In the genomic region with DNA sequence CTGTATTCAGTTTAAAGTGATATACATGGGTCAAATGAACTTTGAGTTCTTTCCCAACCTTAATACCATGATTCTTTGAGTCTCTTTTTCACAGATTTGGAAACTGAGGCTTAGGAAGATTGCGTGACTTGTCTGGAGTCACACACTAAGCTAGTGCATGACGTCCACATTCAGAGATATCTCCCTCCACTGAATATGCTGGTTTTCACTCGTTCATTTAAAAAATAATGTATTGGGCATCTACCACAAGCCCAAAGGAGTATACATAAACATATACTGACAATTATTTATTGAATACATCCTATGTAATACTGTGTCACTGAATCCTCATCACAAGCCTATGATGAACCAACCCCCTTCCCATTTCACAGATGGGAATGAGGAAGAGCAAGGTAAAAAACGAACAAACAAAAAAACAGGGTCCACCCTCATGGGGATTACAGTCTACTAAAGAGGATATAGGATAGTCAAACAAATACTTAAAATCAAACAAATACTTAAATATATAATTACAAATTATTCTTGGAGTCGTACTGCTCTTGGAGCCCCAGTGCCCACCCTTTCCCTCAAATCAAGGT, we compare ENCODE assay signal across 9 cellular contexts. TPM values are rescaled to one million over a fixed set of nuclear protein-coding genes. Genes with fewer than 3 reads are reported as not detected.
A peak's percentile ranks its signal among the peaks of the same experiment; 100 is the strongest.
DNase-seq lines count a peak whose midpoint lies in the region; ATAC-seq, FAIRE-seq and TF ChIP-seq lines count a peak whose summit lies in the region.
"Had no signal": no experiment of that assay in that cellular context is flagged by ENCODE, and none has a peak within 500 bp of the region (broad histone marks: within the 10 kb centered on the region; RNA-seq: fewer than 3 reads in every experiment).

No MANE protein-coding gene starts in this region.

- H3K56ac ChIP-seq in H1 (replicated peaks; ENCODE audit: insufficient read length, low read depth, low read length): no peak overlapping the region

- H3K79me2 ChIP-seq in H1 (ENCODE audit: control insufficient read depth in 1 of 2, insufficient read depth in 2 of 2, low read length in 2 of 2): peaks cover 0 to 37% of the 10 kb centered on the region in 2 experiments; a peak in 3 of 4 replicates

- no peak for TF ChIP-seq POLR2A in H1 (IDR thresholded peaks at IDR 0.05; ENCODE audit: control extremely low read depth in 1 of 2, low read depth in 2 of 2, low read length in 2 of 2)

- no peak for FAIRE-seq in H1 (lab: Jason Lieb, UNC)
- FAIRE-seq: H54 had no signal

- H3K27ac ChIP-seq in C4-2B: peak overlapping the region; percentile 94
- H3K27ac ChIP-seq in H1 (ENCODE audit: low read depth, low read length): peak overlapping the region; percentile 100; the same call in 1 of the 2 replicates

- H2AFZ ChIP-seq in H1 (ENCODE audit: low read length) (0 out of 2 replicates have a peak overlapping the region, but pooled peaks have one; percentile 3), neuron (ENCODE audit: low read depth, low read length) (no peak overlapping the region)

- H3K18ac ChIP-seq in H1 (ENCODE audit: extremely low read depth, low read length): no peak overlapping the region

- H3K27me3 ChIP-seq in MG63: peaks cover 5% of the 10 kb centered on the region; the same call in 1 of the 2 replicates
- no peaks in the 10 kb centered on the region for H3K27me3 ChIP-seq in H1 (replicated peaks in 1 of 4; ENCODE audit: control insufficient read depth in 3 of 4, extremely low read depth in 1 of 4, insufficient read depth in 3 of 4, low read length in 3 of 4)
- no peaks in the 10 kb centered on the region for H3K27me3 ChIP-seq in neuron (ENCODE audit: insufficient read depth, low read length)

- peaks cover 5% of the 10 kb centered on the region for H3K23me2 ChIP-seq in H1 (ENCODE audit: low read depth, low read length)

- CTCF ChIA-PET in H1 (lab: Charles Lee; ENCODE audit: partially characterized antibody): interaction anchor here (1.4 to 5.1 kb wide), 2 partner anchors 17 to 248 kb away, joined by 3 to 22 read pairs; no protein-coding TSS in a partner anchor

- H4K8ac ChIP-seq in H1 (ENCODE audit: extremely low read depth, insufficient read depth, low read length): no peak overlapping the region

- H2BK5ac ChIP-seq in H1 (ENCODE audit: low read depth, low read length): no peak overlapping the region; the same call in 1 of the 2 replicates

- WGBS in H1 (ENCODE audit: extremely low coverage in 1 of 2, insufficient coverage in 1 of 2, insufficient read length in 1 of 2, insufficient replicate concordance in 2 of 2, low coverage in 1 of 2, low lambda C conversion rate in 2 of 2, missing lambda C conversion rate in 1 of 2), 2 experiments: 71% methylated on average over 5 of the region's 5 CpGs; no CpG with 5 or more reads in 1 of the 2 experiments

- no peak overlapping the region; the same call in 1 of the 2 replicates for H2BK12ac ChIP-seq in H1 (ENCODE audit: low read depth, low read length)

- no peak for ATAC-seq in GM21717 (IDR thresholded peaks at IDR 0.05; ENCODE audit: unreplicated experiment)

- no peak overlapping the region for H3K23ac ChIP-seq in H1 (ENCODE audit: insufficient read length)

- H3K79me1 ChIP-seq in H1 (ENCODE audit: low read depth, low read length): peaks cover 7% of the 10 kb centered on the region; the same call in 1 of the 2 replicates

- no peak for TF ChIP-seq EP300 in H1 (IDR thresholded peaks at IDR 0.05; ENCODE audit: borderline replicate concordance in 1 of 2, low read depth in 2 of 2, low read length in 2 of 2)

- no peak overlapping the region for H3K14ac ChIP-seq in H1 (ENCODE audit: insufficient read length)

- no peak overlapping the region for H4K91ac ChIP-seq in H1 (replicated peaks; ENCODE audit: insufficient read length, low read length)

- H4K5ac ChIP-seq in H1 (ENCODE audit: insufficient read length, low read depth, low read length): no peak overlapping the region

- POLR2A ChIA-PET in H1 (lab: Charles Lee; ENCODE audit: partially characterized antibody): interaction anchor here (0.8 to 2.2 kb wide), 9 partner anchors 8 to 386 kb away, joined by 3 to 14 read pairs (median 3); partner anchors contain the start of genes BCL2L1 and XKR7

- peaks cover 0 to 4% of the 10 kb centered on the region in 2 experiments for H4K20me1 ChIP-seq in H1 (replicated peaks in 1 of 2; ENCODE audit: control insufficient read depth in 1 of 2, insufficient read depth in 2 of 2, low read length in 2 of 2)

- peaks cover 0 to 3% (median 0%) of the 10 kb centered on the region in 4 experiments; a peak in 3 of 7 replicates for H3K4me1 ChIP-seq in H1 (replicated peaks in 1 of 4; ENCODE audit: control insufficient read depth in 3 of 4, insufficient read depth in 4 of 4, low read length in 3 of 4)
- peaks cover 9% of the 10 kb centered on the region for H3K4me1 ChIP-seq in neuron (ENCODE audit: insufficient read depth, low read length)

- H3K9me3 ChIP-seq in MG63: no peaks in the 10 kb centered on the region; the same call in 1 of the 2 replicates
- no peaks in the 10 kb centered on the region for H3K9me3 ChIP-seq in H1 (ENCODE audit: insufficient read depth in 2 of 2, low read depth in 1 of 2, low read length in 1 of 2)
- no peaks in the 10 kb centered on the region for H3K9me3 ChIP-seq in neuron (ENCODE audit: low read length)

- no peak for TF ChIP-seq RAD21 in H1 (IDR thresholded peaks at IDR 0.05 in 1 of 2, conservative IDR thresholded peaks at IDR 0.05 in 1 of 2; ENCODE audit: low read depth in 2 of 2, low read length in 2 of 2)

- no peak overlapping the region for H2AK5ac ChIP-seq in H1 (ENCODE audit: low read depth, low read length)

- H3K4me2 ChIP-seq in H1 (ENCODE audit: insufficient read depth in 1 of 2, low read depth in 2 of 2, low read length in 2 of 2): peak overlapping the region in 1 of 2 experiments; percentile 80; a peak in 1 of 4 replicates

- H3K4me3 ChIP-seq in MG63: peak overlapping the region; percentile 89
- peak overlapping the region; percentile 81 to 100 (median 96); a peak in 6 of 8 replicates for H3K4me3 ChIP-seq in H1 (ENCODE audit: extremely low read depth in 1 of 4, insufficient read depth in 2 of 4, low read depth in 3 of 4, low read length in 4 of 4)
- peak overlapping the region; percentile 51 for H3K4me3 ChIP-seq in neuron (ENCODE audit: low read length)

- H3K9ac ChIP-seq in H1 (replicated peaks in 1 of 4; ENCODE audit: extremely low read depth in 1 of 4, low read depth in 3 of 4, low read length in 3 of 4): peak overlapping the region in 2 of 4 experiments; percentile 99 to 100; a peak in 4 of 7 replicates

- H2BK15ac ChIP-seq in H1 (ENCODE audit: low read length): no peak overlapping the region

- no peak overlapping the region for H3K4ac ChIP-seq in H1 (replicated peaks; ENCODE audit: insufficient read length, low read depth, low read length)

- no peak for TF ChIP-seq CTCF in C4-2B (conservative IDR thresholded peaks at IDR 0.05)
- no peak for TF ChIP-seq CTCF in H1 (IDR thresholded peaks at IDR 0.05; ENCODE audit: control extremely low read depth in 1 of 3, insufficient read depth in 1 of 3, low read depth in 1 of 3, low read length in 3 of 3)

- no peak overlapping the region for H2BK20ac ChIP-seq in H1 (ENCODE audit: low read length)

- no peak overlapping the region for H2BK120ac ChIP-seq in H1 (replicated peaks; ENCODE audit: low read depth, low read length)

- H3K36me3 ChIP-seq in MG63: peaks cover 5% of the 10 kb centered on the region
- H3K36me3 ChIP-seq in H1 (ENCODE audit: control insufficient read depth in 2 of 4, insufficient read depth in 4 of 4, low read length in 3 of 4): no peaks in the 10 kb centered on the region
- no peaks in the 10 kb centered on the region for H3K36me3 ChIP-seq in neuron (ENCODE audit: insufficient read depth, low read length)

- DNase-seq in MG63 (no peak), H1 (ENCODE audit: low read depth in 1 of 2, low spot score in 2 of 2) (no peak), NCI-H2227 treated with DMSO at 0.1 percent for 48 hours (lab: John Stamatoyannopoulos, UW) (no peak), activated gamma-delta T cell treated with Interleukin-2 at 50 U/mL for 16 hours (no peak), DMS153 treated with DMSO at 0.1 percent for 48 hours (lab: John Stamatoyannopoulos, UW; ENCODE audit: unreplicated experiment) (no peak)

TF ChIP-seq in H1, 55 proteins besides CTCF, POLR2A, EP300 and RAD21:
- peak; percentile 98 for TF ChIP-seq KDM1A (IDR thresholded peaks at IDR 0.05; ENCODE audit: borderline replicate concordance, low read length)
- TF ChIP-seq, protein P1, sequence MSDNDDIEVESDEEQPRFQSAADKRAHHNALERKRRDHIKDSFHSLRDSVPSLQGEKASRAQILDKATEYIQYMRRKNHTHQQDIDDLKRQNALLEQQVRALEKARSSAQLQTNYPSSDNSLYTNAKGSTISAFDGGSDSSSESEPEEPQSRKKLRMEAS (IDR thresholded peaks at IDR 0.05): no peak

RNA-seq across cellular contexts. Expression of gene TM9SF4, which starts 0.6 kb away (rescaled TPM):
- 4.3 and 7.4 TPM in 2 replicates for total RNA-seq in MG63 (2014; rRNA removed; shearing (Covaris generic); ENCODE audit: low replicate concordance)
- total RNA-seq in H1 (2021; fragmentation: NEBNext Ultra II Directional; extraction: Animal tissue kit (Norgen Biotek cat#: 25700)): 38.4 and 40.5 TPM in 2 replicates
- polyA plus RNA-seq in H1 (2011; rRNA removed): 68.7 and 72.0 TPM in 2 replicates
- 63.3 TPM for polyA plus RNA-seq in H1 (2011; cell fraction: cytosol; rRNA removed)
- polyA plus RNA-seq in H1 (2011; cell fraction: nucleus; rRNA removed): 96.5 TPM
- 51.4 to 59.5 TPM (median 54.3 TPM) in 4 replicates for polyA plus RNA-seq in H1 (2012, experiment 1 of 2)
- 40.2 TPM for polyA plus RNA-seq in H1 (2012, experiment 2 of 2)
- polyA plus RNA-seq in H1 (2013, experiment 1 of 2): 80.9 TPM
- 72.3 TPM for polyA plus RNA-seq in H1 (2013, experiment 2 of 2)
- polyA minus RNA-seq in H1 (2011; rRNA and poly(A)+ RNA removed): 102 and 111 TPM in 2 replicates
- polyA minus RNA-seq in H1 (2011; cell fraction: cytosol; rRNA and poly(A)+ RNA removed): 55.7 TPM
- polyA minus RNA-seq in H1 (2011; cell fraction: nucleus; rRNA and poly(A)+ RNA removed): 83.1 TPM

RNA-seq across cellular contexts. Expression of gene HCK, which starts 56.9 kb away (rescaled TPM):
- total RNA-seq in MG63 (2014; rRNA removed; shearing (Covaris generic); ENCODE audit: low replicate concordance): not detected in 2 replicates
- 0.37 and 0.82 TPM in 2 replicates for total RNA-seq in H1 (2021; fragmentation: NEBNext Ultra II Directional; extraction: Animal tissue kit (Norgen Biotek cat#: 25700))
- polyA plus RNA-seq in H1 (2011; rRNA removed): 4.3 and 4.4 TPM in 2 replicates
- polyA plus RNA-seq in H1 (2011; cell fraction: cytosol; rRNA removed): 4.6 TPM
- polyA plus RNA-seq in H1 (2011; cell fraction: nucleus; rRNA removed): 4.5 TPM
- polyA plus RNA-seq in H1 (2012, experiment 1 of 2): 3.0 to 5.6 TPM (median 4.3 TPM) in 4 replicates
- polyA plus RNA-seq in H1 (2012, experiment 2 of 2): 3.6 TPM
- polyA plus RNA-seq in H1 (2013, experiment 1 of 2): 0.30 TPM
- 0.37 TPM for polyA plus RNA-seq in H1 (2013, experiment 2 of 2)
- 3.5 and 4.4 TPM in 2 replicates for polyA minus RNA-seq in H1 (2011; rRNA and poly(A)+ RNA removed)
- 2.6 TPM for polyA minus RNA-seq in H1 (2011; cell fraction: cytosol; rRNA and poly(A)+ RNA removed)
- 1.6 TPM for polyA minus RNA-seq in H1 (2011; cell fraction: nucleus; rRNA and poly(A)+ RNA removed)
